ENCODE assay signal across 18 cellular contexts in genomic region chr14:98412431-98412830, GRCh38.
A peak's percentile ranks its signal among the peaks of the same experiment; 100 is the strongest.
DNase-seq lines count a peak whose midpoint lies in the region; ATAC-seq and TF ChIP-seq lines count a peak whose summit lies in the region.
"Had no signal": no experiment of that assay in that cellular context is flagged by ENCODE, and none has a peak within 500 bp of the region (broad histone marks: within the 10 kb centered on the region; RNA-seq: fewer than 3 reads in every experiment).

No MANE protein-coding gene starts in this region.

- no peaks in the 10 kb centered on the region for H3K4me1 ChIP-seq in ovary (ENCODE audit: insufficient read depth)
- no peaks in the 10 kb centered on the region for H3K4me1 ChIP-seq in MM.1S (ENCODE audit: low read length)
- H3K4me1 ChIP-seq: HAP-1 had no signal

- H3K79me2 ChIP-seq in MM.1S (ENCODE audit: low read length): no peaks in the 10 kb centered on the region

- WGBS in ovary, 3 donors: 84 to 93% (median 85%) methylated on average over 2 of the region's 2 CpGs

- no peak overlapping the region for H3K4me2 ChIP-seq in MM.1S (ENCODE audit: low read depth, low read length)

- peak overlapping the region; percentile 13; the same call in 1 of the 2 replicates for H3K27ac ChIP-seq in C4-2B
- H3K27ac ChIP-seq in ovary: no peak overlapping the region
- no peak overlapping the region for H3K27ac ChIP-seq in MM.1S (ENCODE audit: low read length)
- H3K27ac ChIP-seq: 22Rv1 had no signal

- no peak overlapping the region for H2AFZ ChIP-seq in MM.1S (ENCODE audit: low read length)

- ATAC-seq in sciatic nerve: peak; percentile 85

- H3F3A ChIP-seq in MM.1S (ENCODE audit: insufficient read depth, low read length): no peaks in the 10 kb centered on the region

- no peaks in the 10 kb centered on the region for H4K20me1 ChIP-seq in MM.1S (ENCODE audit: insufficient read depth, low read length)

- intact Hi-C loops in sciatic nerve (cut with DNase I): no loop called here
- intact Hi-C loops in ovary (cut with DNase I): no loop called here

- H3K9me3 ChIP-seq in ovary: no peaks in the 10 kb centered on the region
- H3K9me3 ChIP-seq in MM.1S (replicated peaks; ENCODE audit: insufficient read depth, low read length): no peaks in the 10 kb centered on the region
- H3K9me3 ChIP-seq: HAP-1 had no signal

- H3K9ac ChIP-seq in MM.1S (ENCODE audit: low read length): no peak overlapping the region

- TF ChIP-seq EP300 in ovary (IDR thresholded peaks at IDR 0.05): no peak

- no peak for TF ChIP-seq POLR2A in ovary (IDR thresholded peaks at IDR 0.05)

- H3K27me3 ChIP-seq in ovary: no peaks in the 10 kb centered on the region
- no peaks in the 10 kb centered on the region for H3K27me3 ChIP-seq in MM.1S (replicated peaks; ENCODE audit: insufficient read depth, low read length)

- no peak overlapping the region for H3K4me3 ChIP-seq in ovary
- no peak overlapping the region for H3K4me3 ChIP-seq in MM.1S (ENCODE audit: low read length)
- H3K4me3 ChIP-seq: HAP-1 had no signal

- H3K9me2 ChIP-seq in MM.1S (replicated peaks; ENCODE audit: insufficient read depth, low read length): no peaks in the 10 kb centered on the region

- H3K36me3 ChIP-seq in ovary: no peaks in the 10 kb centered on the region
- H3K36me3 ChIP-seq in MM.1S (replicated peaks; ENCODE audit: insufficient read depth, low read length): no peaks in the 10 kb centered on the region
- H3K36me3 ChIP-seq: HAP-1 had no signal

- DNase-seq in NCI-H2107 treated with DMSO at 0.1 percent for 48 hours (lab: John Stamatoyannopoulos, UW; ENCODE audit: unreplicated experiment) (peak; percentile 59), NCI-H2107 (lab: John Stamatoyannopoulos, UW) (no peak), SK-N-DZ (ENCODE audit: low spot score) (peak; percentile 1), sciatic nerve (ENCODE audit: low spot score) (no peak), ovary (no peak), MM.1S (no peak)
- no peak for DNase-seq in stimulated activated naive CD4-positive, alpha-beta T cell (lab: John Stamatoyannopoulos, UW)
- DNase-seq: C1 segment of cervical spinal cord; Calu3; CD4-positive, CD25-positive, alpha-beta regulatory T cell; CD8-positive, alpha-beta memory T cell; DMS53; DND-41; GOT3; HFFc6 had no signal

- no peak for TF ChIP-seq CTCF in C4-2B (conservative IDR thresholded peaks at IDR 0.05)
- TF ChIP-seq CTCF in ovary (IDR thresholded peaks at IDR 0.05): no peak
- no peak for TF ChIP-seq CTCF in MM.1S (IDR thresholded peaks at IDR 0.05; ENCODE audit: low read length)

Comparison
In these comparisons a context has a peak if more than half of its experiments do, and no peak if none do; other contexts are left out.
1. DNase-seq: peak in NCI-H2107 treated with DMSO at 0.1 percent for 48 hours (single experiment) and SK-N-DZ (single experiment); none in NCI-H2107 (single experiment), sciatic nerve (single experiment), stimulated activated naive CD4-positive, alpha-beta T cell (0 of 6), ovary (0 of 5) and MM.1S (single experiment).